ENCODE assay signal across 15 cellular contexts in the genomic region with DNA sequence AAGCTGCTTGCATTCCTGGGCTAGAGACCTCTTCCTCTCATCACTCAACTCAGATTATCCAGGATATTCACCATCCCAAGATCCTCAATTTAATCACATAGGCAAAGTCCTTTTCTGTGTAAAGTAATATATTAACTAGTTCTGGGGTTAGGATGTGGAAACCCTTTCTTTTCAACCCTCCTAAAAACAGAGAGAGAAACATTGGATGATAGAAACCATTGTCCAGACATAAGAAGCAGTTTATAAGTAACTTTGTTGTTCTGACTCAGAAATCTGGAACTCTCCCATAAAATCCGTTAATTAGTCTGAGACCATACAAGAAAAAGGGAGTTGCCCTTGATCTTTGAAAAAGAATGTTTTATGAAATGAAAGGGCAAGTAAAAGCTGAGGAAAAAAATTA.
"Had no signal": no experiment of that assay in that cellular context is flagged by ENCODE, and none has a peak within 500 bp of the region (broad histone marks: within the 10 kb centered on the region; RNA-seq: fewer than 3 reads in every experiment).

No MANE protein-coding gene starts in this region.

- ATAC-seq: activated CD8-positive, alpha-beta T cell treated with anti-CD3 and anti-CD28 coated beads, Interleukin-2, amount 10 ng/mL, durations not matched to agents 7 days and 5 days; activated naive CD4-positive, alpha-beta T cell treated with anti-CD3 and anti-CD28 coated beads, Interleukin-2, amount 50 U/mL, for 72 hours; activated T-cell treated with anti-CD3 and anti-CD28 coated beads, Interleukin-2, amount 50 U/mL, for 72 hours; left ventricle myocardium superior; stimulated activated naive B cell treated with anti-CD40 and anti-IgM and Interleukin-4, amounts not matched to agents 10 μg/mL and 1 μg/mL and 100 μg/mL, for 72 hours; T-helper 17 cell had no signal

- H3K36me3 ChIP-seq: thyroid gland had no signal

- H3K4me3 ChIP-seq: thyroid gland had no signal

- H3K27me3 ChIP-seq: thyroid gland had no signal

- DNase-seq: activated CD4-positive, alpha-beta T cell treated with anti-CD3 and anti-CD28 coated beads for 48 hours; activated CD8-positive, alpha-beta memory T cell treated with anti-CD3 and anti-CD28 coated beads, Interleukin-2, amount 50 U/mL, for 4 hours; activated CD8-positive, alpha-beta T cell treated with anti-CD3 and anti-CD28 coated beads, Interleukin-2, amount 10 ng/mL, durations not matched to agents 7 days and 5 days; activated gamma-delta T cell; activated T-cell treated with anti-CD3 and anti-CD28 coated beads, Interleukin-2, amount 50 U/mL, for 72 hours; central memory CD4-positive, alpha-beta T cell; cortex of kidney; effector CD8-positive, alpha-beta T cell; left ventricle myocardium superior; mesendoderm; stimulated activated CD4-positive, alpha-beta T cell treated with anti-CD3 and anti-CD28 coated beads, Interleukin-12 subunit alpha, Interleukin-12 subunit beta, amount 100 ng/mL, for 4 hours; stimulated activated naive B cell treated with anti-CD40 and anti-IgM and Interleukin-4, amounts not matched to agents 10 μg/mL and 1 μg/mL and 100 μg/mL, for 72 hours; T-helper 17 cell; thyroid gland had no signal
